20 cellular contexts compared by ENCODE assay signal in genomic region chr3:146554168-146554760, GRCh38.
A peak's percentile ranks its signal among the peaks of the same experiment; 100 is the strongest.
DNase-seq lines count a peak whose midpoint lies in the region; ATAC-seq lines count a peak whose summit lies in the region.
"Had no signal": no experiment of that assay in that cellular context is flagged by ENCODE, and none has a peak within 500 bp of the region (broad histone marks: within the 10 kb centered on the region; RNA-seq: fewer than 3 reads in every experiment).

No MANE protein-coding gene starts in this region.

- peaks cover 26% of the 10 kb centered on the region for H3K4me1 Mint-ChIP-seq in activated naive CD8-positive, alpha-beta T cell treated with anti-CD3 and anti-CD28 coated beads, Interleukin-2, amount 50 U/mL, for 24 hours

- H3K9me3 Mint-ChIP-seq in activated naive CD8-positive, alpha-beta T cell treated with anti-CD3 and anti-CD28 coated beads, Interleukin-2, amount 50 U/mL, for 24 hours = no peaks in the 10 kb centered on the region
- H3K9me3 Mint-ChIP-seq: activated CD4-positive, alpha-beta memory T cell treated with anti-CD3 and anti-CD28 coated beads, Interleukin-2, amount 10 ng/mL, durations not matched to agents 7 days and 5 days; immature natural killer cell had no signal

- peak; percentile 34 for ATAC-seq in HG03442 (IDR thresholded peaks at IDR 0.05; ENCODE audit: unreplicated experiment)
- ATAC-seq in activated naive CD8-positive, alpha-beta T cell treated with anti-CD3 and anti-CD28 coated beads, Interleukin-2, amount 50 U/mL, for 24 hours = peak; percentile 37
- no peak for ATAC-seq in HG02763 (IDR thresholded peaks at IDR 0.05; ENCODE audit: unreplicated experiment)
- ATAC-seq in HG02870 (IDR thresholded peaks at IDR 0.05; ENCODE audit: unreplicated experiment) = no peak
- no peak for ATAC-seq in GM21723 (IDR thresholded peaks at IDR 0.05; ENCODE audit: unreplicated experiment)
- ATAC-seq: right lobe of liver had no signal

- peak; percentile 11 for DNase-seq in SIG-M5 treated with dmso at 0.1 percent for 504 hours (lab: John Stamatoyannopoulos, UW; ENCODE audit: unreplicated experiment)
- no peak for DNase-seq in SIG-M5 (lab: John Stamatoyannopoulos, UW)
- DNase-seq in activated naive CD8-positive, alpha-beta T cell treated with anti-CD3 and anti-CD28 coated beads, Interleukin-2, amount 50 U/mL, for 24 hours = no peak
- peak; percentile 7 for DNase-seq in left kidney (ENCODE audit: low read depth, low spot score)
- DNase-seq: 8988T; activated CD4-positive, alpha-beta memory T cell treated with anti-CD3 and anti-CD28 coated beads, Interleukin-2, amount 10 ng/mL, durations not matched to agents 7 days and 5 days; activated effector memory CD4-positive, alpha-beta T cell treated with anti-CD3 and anti-CD28 coated beads, Interleukin-2, amount 50 U/mL, for 16 hours; brain microvascular endothelial cell; effector CD8-positive, alpha-beta T cell; immature natural killer cell; Karpas-422; NCI-H1694 treated with DMSO at 0.1 percent for 48 hours; NCI-H69; nucleus accumbens; right lobe of liver; stimulated activated CD4-positive, alpha-beta T cell treated with anti-CD3 and anti-CD28 coated beads, Interleukin-4, amount 100 ng/mL, for 4 hours had no signal

- H3K4me3 Mint-ChIP-seq in activated naive CD8-positive, alpha-beta T cell treated with anti-CD3 and anti-CD28 coated beads, Interleukin-2, amount 50 U/mL, for 24 hours = no peak overlapping the region
- H3K4me3 Mint-ChIP-seq: activated CD4-positive, alpha-beta memory T cell treated with anti-CD3 and anti-CD28 coated beads, Interleukin-2, amount 10 ng/mL, durations not matched to agents 7 days and 5 days; immature natural killer cell had no signal

- peaks cover 4% of the 10 kb centered on the region for H3K27me3 Mint-ChIP-seq in activated naive CD8-positive, alpha-beta T cell treated with anti-CD3 and anti-CD28 coated beads, Interleukin-2, amount 50 U/mL, for 24 hours

- H3K27ac Mint-ChIP-seq in activated naive CD8-positive, alpha-beta T cell treated with anti-CD3 and anti-CD28 coated beads, Interleukin-2, amount 50 U/mL, for 24 hours = no peak overlapping the region
- H3K27ac Mint-ChIP-seq: activated CD4-positive, alpha-beta memory T cell treated with anti-CD3 and anti-CD28 coated beads, Interleukin-2, amount 10 ng/mL, durations not matched to agents 7 days and 5 days; immature natural killer cell had no signal

- no peaks in the 10 kb centered on the region for H3K36me3 Mint-ChIP-seq in activated naive CD8-positive, alpha-beta T cell treated with anti-CD3 and anti-CD28 coated beads, Interleukin-2, amount 50 U/mL, for 24 hours (ENCODE audit: low read depth)

Comparison
In these comparisons a context has a peak if more than half of its experiments do, and no peak if none do; other contexts are left out.
1. DNase-seq: peak in SIG-M5 treated with dmso at 0.1 percent for 504 hours (single experiment) and left kidney (single experiment); none in SIG-M5 (single experiment) and activated naive CD8-positive, alpha-beta T cell treated with anti-CD3 and anti-CD28 coated beads, Interleukin-2, amount 50 U/mL, for 24 hours (single experiment).
2. ATAC-seq: peak in HG03442 (single experiment) and activated naive CD8-positive, alpha-beta T cell treated with anti-CD3 and anti-CD28 coated beads, Interleukin-2, amount 50 U/mL, for 24 hours (single experiment); none in HG02763 (single experiment), HG02870 (single experiment) and GM21723 (single experiment).